ENCODE assay signal across 9 cellular contexts in the genomic region with DNA sequence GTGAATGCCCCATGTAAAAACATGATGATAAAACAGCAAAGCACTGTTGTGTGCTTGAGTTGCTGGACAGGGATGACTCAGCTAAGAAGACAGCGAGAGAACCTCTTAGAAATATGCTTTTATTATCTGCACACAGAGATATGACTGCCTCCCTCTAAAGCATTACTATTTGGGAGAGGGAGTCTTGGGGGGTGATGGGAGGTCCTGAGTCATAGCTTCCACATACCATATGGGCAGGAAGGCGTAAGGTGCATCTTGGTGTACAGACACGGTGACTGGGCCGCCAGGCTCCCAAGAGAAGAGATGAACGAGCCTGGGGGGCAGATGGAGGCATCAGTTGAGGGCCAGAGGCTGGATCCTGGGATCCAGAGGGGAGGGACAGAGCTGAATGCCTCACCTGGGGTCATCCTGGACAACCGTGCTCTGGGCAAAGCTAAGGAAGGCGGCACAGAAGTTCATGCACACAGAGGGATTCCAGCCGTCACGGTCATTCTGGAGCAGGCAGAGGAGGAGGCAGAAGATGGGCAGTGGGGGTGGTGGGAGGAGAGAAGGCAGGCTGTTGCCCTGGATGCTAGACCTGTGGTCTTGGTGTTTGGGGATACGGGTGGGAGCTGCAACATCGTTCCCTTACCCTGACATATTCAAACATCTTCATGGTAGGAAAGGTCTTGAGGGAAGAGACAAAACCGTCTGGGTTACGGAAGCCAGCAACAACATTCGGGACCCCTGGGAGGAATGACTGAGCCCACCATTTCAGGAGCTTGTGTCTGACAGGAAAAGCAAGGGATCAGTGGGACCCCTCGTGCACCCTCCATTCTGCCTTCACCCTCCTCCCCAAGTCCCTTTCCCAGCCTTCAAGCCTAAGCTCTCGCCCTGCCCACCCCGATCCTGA. TPM values are rescaled to one million over a fixed set of nuclear protein-coding genes. Genes with fewer than 3 reads are reported as not detected.
DNase-seq lines count a peak whose midpoint lies in the region; TF ChIP-seq lines count a peak whose summit lies in the region.
"Had no signal": no experiment of that assay in that cellular context is flagged by ENCODE, and none has a peak within 500 bp of the region (broad histone marks: within the 10 kb centered on the region; RNA-seq: fewer than 3 reads in every experiment).

No MANE protein-coding gene starts in this region.

- no peaks in the 10 kb centered on the region for H4K20me1 ChIP-seq in GM23248 (ENCODE audit: insufficient read depth)

- H3K79me2 ChIP-seq in ACC112 (ENCODE audit: control insufficient read depth, insufficient read depth, low read length, unreplicated experiment) = peaks cover 27% of the 10 kb centered on the region
- peaks cover 53% of the 10 kb centered on the region for H3K79me2 ChIP-seq in GM23248 (ENCODE audit: insufficient read depth)

- DNase-seq in GM23248 (peak; percentile 56), ascending aorta (ENCODE audit: low spot score in 2 of 2) (no peak), globus pallidus (ENCODE audit: low spot score) (no peak), H7 (no peak), NCI-H2029 treated with DMSO at 0.1 percent for 48 hours (lab: John Stamatoyannopoulos, UW) (no peak), NCI-H524 treated with DMSO at 0.1 percent for 48 hours (lab: John Stamatoyannopoulos, UW) (no peak)
- DNase-seq: activated effector memory CD4-positive, alpha-beta T cell treated with Interleukin-2 at 50 U/mL for 16 hours had no signal

- H3K9me3 ChIP-seq in GM23248 (ENCODE audit: low read depth) (no peaks in the 10 kb centered on the region), ascending aorta (no peaks in the 10 kb centered on the region), muscle layer of duodenum (ENCODE audit: control insufficient read depth in 1 of 2, low read length in 2 of 2) (no peaks in the 10 kb centered on the region)

- H3K4me3 ChIP-seq in ACC112 (ENCODE audit: low read depth, low read length) = peak overlapping the region; percentile 89
- H3K4me3 ChIP-seq in GM23248 = peak overlapping the region; percentile 90
- H3K4me3 ChIP-seq in ascending aorta = peak overlapping the region; percentile 78 to 80
- peak overlapping the region in 1 of 2 donors; percentile 97 for H3K4me3 ChIP-seq in muscle layer of duodenum (ENCODE audit: low read depth in 1 of 2, low read length in 2 of 2)
- H3K4me3 ChIP-seq in H7 (ENCODE audit: insufficient read depth, low read depth, low read length) = no peak overlapping the region

- H3K27me3 ChIP-seq in ACC112 (ENCODE audit: insufficient read depth, low read length) (no peaks in the 10 kb centered on the region), GM23248 (replicated peaks; ENCODE audit: insufficient read depth) (no peaks in the 10 kb centered on the region), ascending aorta (no peaks in the 10 kb centered on the region), muscle layer of duodenum (ENCODE audit: low read depth, low read length) (no peaks in the 10 kb centered on the region), H7 (ENCODE audit: control insufficient read depth, insufficient read depth, low read length) (no peaks in the 10 kb centered on the region)

- TF ChIP-seq CTCF in ascending aorta (IDR thresholded peaks at IDR 0.05) = no peak

- H2AFZ ChIP-seq in ACC112 (ENCODE audit: low read length, unreplicated experiment) (no peak overlapping the region), GM23248 (no peak overlapping the region)

- intact Hi-C loops in ascending aorta (cut with DNase I) = loop anchor here (10.0 kb wide), 1 partner anchor 205 kb away; a partner anchor contains a TSS

- WGBS in GM23248 (ENCODE audit: low coverage in 1 of 2, low lambda C conversion rate in 2 of 2, missing lambda C conversion rate in 2 of 2), 2 experiments = 63 to 68% methylated on average over 17 of the region's 17 CpGs

- H3K9me2 ChIP-seq in GM23248 (ENCODE audit: insufficient read depth) = no peaks in the 10 kb centered on the region

- H3K4me1 ChIP-seq in ACC112 (ENCODE audit: control insufficient read depth, insufficient read depth, low read length, unreplicated experiment) = peaks cover 27% of the 10 kb centered on the region
- H3K4me1 ChIP-seq in GM23248 (ENCODE audit: insufficient read depth) = peaks cover 13% of the 10 kb centered on the region
- H3K4me1 ChIP-seq in ascending aorta = peaks cover 10 to 16% of the 10 kb centered on the region in 2 donors
- peaks cover 6 to 26% of the 10 kb centered on the region in 2 donors for H3K4me1 ChIP-seq in muscle layer of duodenum (ENCODE audit: control insufficient read depth in 1 of 2, insufficient read depth in 2 of 2, low read length in 2 of 2)

- peak overlapping the region; percentile 94 for H3K4me2 ChIP-seq in GM23248 (ENCODE audit: unreplicated experiment)

- H3K36me3 ChIP-seq in ACC112 (ENCODE audit: insufficient read depth, low read length) (no peaks in the 10 kb centered on the region), GM23248 (ENCODE audit: low read depth) (peaks cover 15% of the 10 kb centered on the region; the same call in 1 of the 2 replicates), ascending aorta (peaks cover 46 to 56% of the 10 kb centered on the region in 2 donors), muscle layer of duodenum (ENCODE audit: control insufficient read depth in 1 of 2, insufficient read depth in 2 of 2, low read length in 2 of 2) (peaks cover 35 to 70% of the 10 kb centered on the region in 2 donors), H7 (replicated peaks; ENCODE audit: control insufficient read depth, insufficient read depth, low read length) (peaks cover 34% of the 10 kb centered on the region)

- H3K27ac ChIP-seq in ACC112 (ENCODE audit: low read depth, low read length) (peak overlapping the region; percentile 90), GM23248 (peak overlapping the region; percentile 96), ascending aorta (peak overlapping the region; percentile 92 to 99), muscle layer of duodenum (ENCODE audit: low read length) (peak overlapping the region; percentile 39)

- peaks cover 23% of the 10 kb centered on the region for H3F3A ChIP-seq in GM23248 (ENCODE audit: insufficient read depth)

- in situ Hi-C loops in GM23248 (cut with MboI) = no loop called here

- peak overlapping the region; percentile 99 for H3K9ac ChIP-seq in GM23248

RNA-seq across cellular contexts. Expression of a gene that starts 2.0 kb away (rescaled TPM):
- 24.2 and 31.0 TPM in 2 replicates for total RNA-seq in GM23248 (2014; rRNA removed; shearing (Covaris generic))
- polyA plus RNA-seq in GM23248 (2016; fragmentation: Nextera tagmentation; extraction: Ambion mirVana) = 23.3 and 26.6 TPM in 2 replicates
- 18.0 TPM for total RNA-seq in ascending aorta
- 18.8 and 19.9 TPM in 2 replicates for total RNA-seq in H7 (2014; rRNA removed; shearing (Covaris generic))

RNA-seq across cellular contexts. Expression of a gene that starts 11.0 kb away (rescaled TPM):
- total RNA-seq in GM23248 (2014; rRNA removed; shearing (Covaris generic)) = 54.9 and 65.4 TPM in 2 replicates
- 46.9 and 47.7 TPM in 2 replicates for polyA plus RNA-seq in GM23248 (2016; fragmentation: Nextera tagmentation; extraction: Ambion mirVana)
- total RNA-seq in ascending aorta = 77.4 TPM
- 47.2 and 57.6 TPM in 2 replicates for total RNA-seq in H7 (2014; rRNA removed; shearing (Covaris generic))

RNA-seq across cellular contexts. Expression of a gene that starts 11.2 kb away (rescaled TPM):
- 62.9 and 77.9 TPM in 2 replicates for total RNA-seq in GM23248 (2014; rRNA removed; shearing (Covaris generic))
- 108 and 114 TPM in 2 replicates for polyA plus RNA-seq in GM23248 (2016; fragmentation: Nextera tagmentation; extraction: Ambion mirVana)
- total RNA-seq in ascending aorta = 208 TPM
- 109 and 115 TPM in 2 replicates for total RNA-seq in H7 (2014; rRNA removed; shearing (Covaris generic))

RNA-seq across cellular contexts. Expression of a gene that starts 11.9 kb away (rescaled TPM):
- total RNA-seq in GM23248 (2014; rRNA removed; shearing (Covaris generic)) = 4.8 and 5.3 TPM in 2 replicates
- polyA plus RNA-seq in GM23248 (2016; fragmentation: Nextera tagmentation; extraction: Ambion mirVana) = 1.3 and 2.4 TPM in 2 replicates
- total RNA-seq in ascending aorta = 147 TPM
- 0.35 and 1.5 TPM in 2 replicates for total RNA-seq in H7 (2014; rRNA removed; shearing (Covaris generic))

RNA-seq across cellular contexts. Expression of a gene that starts 24.1 kb away (rescaled TPM):
- 4.4 and 7.3 TPM in 2 replicates for total RNA-seq in GM23248 (2014; rRNA removed; shearing (Covaris generic))
- 3.4 and 3.9 TPM in 2 replicates for polyA plus RNA-seq in GM23248 (2016; fragmentation: Nextera tagmentation; extraction: Ambion mirVana)
- 132 TPM for total RNA-seq in ascending aorta
- not detected in 2 replicates for total RNA-seq in H7 (2014; rRNA removed; shearing (Covaris generic))

Comparison
In these comparisons a context has a peak if more than half of its experiments do, and no peak if none do; other contexts are left out.
1. H3K27ac ChIP-seq: peak in every context shown above with its lines; median percentile 96 in GM23248; 96 in ascending aorta; 90 in ACC112; 39 in muscle layer of duodenum.